ENCODE assay signal across 33 cellular contexts in the genomic region with DNA sequence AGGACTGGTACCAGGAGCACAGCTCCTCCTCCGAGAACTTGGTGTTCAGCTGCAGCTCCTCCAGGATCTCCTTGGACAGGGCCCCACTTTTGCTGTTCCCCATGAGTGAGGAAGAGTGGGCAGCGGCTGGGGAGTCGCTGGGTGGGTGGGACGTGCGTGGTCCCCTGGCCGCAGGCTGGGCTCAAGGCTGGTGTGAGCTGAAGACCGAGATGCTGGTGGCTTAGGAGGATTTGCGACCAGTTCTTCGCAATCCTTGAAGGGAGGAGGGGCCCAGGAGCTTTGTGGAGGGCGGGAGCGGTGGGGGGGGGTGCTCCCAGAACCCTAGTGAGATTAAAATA. TPM values are rescaled to one million over a fixed set of nuclear protein-coding genes. Genes with fewer than 3 reads are reported as not detected.
"Had no signal": no experiment of that assay in that cellular context is flagged by ENCODE, and none has a peak within 500 bp of the region (broad histone marks: within the 10 kb centered on the region; RNA-seq: fewer than 3 reads in every experiment).

RCVRN (minus strand) TSS at position 194 of the 338 bp plus-strand sequence; CDS start at position 103, 91 bp downstream.

- H3K36me3 ChIP-seq: heart right ventricle, left ventricle myocardium inferior, neutrophil, ovary, right atrium auricular region, right lobe of liver, tibial nerve, uterus had no signal

- H3K9me3 Mint-ChIP-seq: natural killer cell treated with Interleukin-12 subunit alpha and Interleukin-12 subunit beta and Interleukin-15 and Interleukin-18, amount 100 ng/mL, for 72 hours; stimulated activated memory B cell treated with anti-CD40 and anti-IgM and Interleukin-4, amounts not matched to agents 10 μg/mL and 1 μg/mL and 100 μg/mL, for 72 hours; stimulated activated naive CD8-positive, alpha-beta T cell treated with anti-CD3 and anti-CD28 coated beads, Interleukin-15, amount 100 ng/mL, for 72 hours; type B pancreatic cell had no signal

- H3K27ac ChIP-seq: heart right ventricle, hepatocyte, left ventricle myocardium inferior, neutrophil, ovary, right atrium auricular region, right lobe of liver, tibial nerve, uterus had no signal

- H3K4me2 ChIP-seq: hepatocyte, smooth muscle cell had no signal

- H3K4me1 ChIP-seq: right lobe of liver, uterus had no signal

- H3K36me3 Mint-ChIP-seq: naive thymus-derived CD4-positive, alpha-beta T cell; natural killer cell treated with Interleukin-12 subunit alpha and Interleukin-12 subunit beta and Interleukin-15 and Interleukin-18, amount 100 ng/mL, for 72 hours; stimulated activated memory B cell treated with anti-CD40 and anti-IgM and Interleukin-4, amounts not matched to agents 10 μg/mL and 1 μg/mL and 100 μg/mL, for 72 hours; type B pancreatic cell had no signal

- H3K4me3 ChIP-seq: heart right ventricle, hepatocyte, left ventricle myocardium inferior, lung, mucosa of descending colon, ovary, right atrium auricular region, right lobe of liver, smooth muscle cell, tibial nerve, uterus had no signal

- DNase-seq: heart right ventricle; left ventricle myocardium inferior; midbrain; mucosa of descending colon; naive thymus-derived CD4-positive, alpha-beta T cell; occipital lobe; ovary; right lobe of liver; stimulated activated CD4-positive, alpha-beta T cell treated with anti-CD3 and anti-CD28 coated beads, Interleukin-1b, Interleukin-23, amount 100 ng/mL, for 48 hours; stimulated activated CD4-positive, alpha-beta T cell treated with anti-CD3 and anti-CD28 coated beads, Interleukin-2, amount 100 ng/mL, for 48 hours; stimulated activated CD4-positive, alpha-beta T cell treated with anti-CD3 and anti-CD28 coated beads, Interleukin-4, amount 100 ng/mL, for 4 hours; stimulated activated CD8-positive, alpha-beta memory T cell treated with anti-CD3 and anti-CD28 coated beads, Interleukin-4, amount 100 ng/mL, for 48 hours; stimulated activated naive CD4-positive, alpha-beta T cell treated with Interleukin-2 at 50 U/mL for 16 hours; stimulated activated naive CD8-positive, alpha-beta T cell treated with anti-CD3 and anti-CD28 coated beads, Interleukin-15, amount 100 ng/mL, for 72 hours; substantia nigra; uterus had no signal

- H3K9me3 ChIP-seq: heart right ventricle, left ventricle myocardium inferior, mucosa of descending colon, neutrophil, ovary, right atrium auricular region, right lobe of liver, tibial nerve, uterus had no signal

- H3K27ac Mint-ChIP-seq: naive thymus-derived CD4-positive, alpha-beta T cell; natural killer cell treated with Interleukin-12 subunit alpha and Interleukin-12 subunit beta and Interleukin-15 and Interleukin-18, amount 100 ng/mL, for 72 hours; progenitor cell of endocrine pancreas; stimulated activated memory B cell treated with anti-CD40 and anti-IgM and Interleukin-4, amounts not matched to agents 10 μg/mL and 1 μg/mL and 100 μg/mL, for 72 hours; type B pancreatic cell had no signal

- ATAC-seq: heart right ventricle; mucosa of descending colon; naive thymus-derived CD4-positive, alpha-beta T cell; natural killer cell treated with Interleukin-12 subunit alpha and Interleukin-12 subunit beta and Interleukin-15 and Interleukin-18, amount 100 ng/mL, for 72 hours; right lobe of liver; stimulated activated memory B cell treated with anti-CD40 and anti-IgM and Interleukin-4, amounts not matched to agents 10 μg/mL and 1 μg/mL and 100 μg/mL, for 72 hours; stimulated activated naive CD8-positive, alpha-beta T cell treated with anti-CD3 and anti-CD28 coated beads, Interleukin-15, amount 100 ng/mL, for 72 hours had no signal

- H3K4me3 Mint-ChIP-seq: naive thymus-derived CD4-positive, alpha-beta T cell; natural killer cell treated with Interleukin-12 subunit alpha and Interleukin-12 subunit beta and Interleukin-15 and Interleukin-18, amount 100 ng/mL, for 72 hours; neural crest cell; stimulated activated memory B cell treated with anti-CD40 and anti-IgM and Interleukin-4, amounts not matched to agents 10 μg/mL and 1 μg/mL and 100 μg/mL, for 72 hours; stimulated activated naive CD8-positive, alpha-beta T cell treated with anti-CD3 and anti-CD28 coated beads, Interleukin-15, amount 100 ng/mL, for 72 hours; type B pancreatic cell had no signal

- H3K27me3 ChIP-seq: hepatocyte, neutrophil, ovary, right atrium auricular region, right lobe of liver, tibial nerve, uterus had no signal

- H3K79me2 ChIP-seq: hepatocyte had no signal

- H3K4me1 Mint-ChIP-seq: naive thymus-derived CD4-positive, alpha-beta T cell; stimulated activated memory B cell treated with anti-CD40 and anti-IgM and Interleukin-4, amounts not matched to agents 10 μg/mL and 1 μg/mL and 100 μg/mL, for 72 hours; stimulated activated naive CD8-positive, alpha-beta T cell treated with anti-CD3 and anti-CD28 coated beads, Interleukin-15, amount 100 ng/mL, for 72 hours had no signal

- H2AFZ ChIP-seq: hepatocyte had no signal

RNA-seq across cellular contexts. Expression of gene RCVRN, which starts in this region (rescaled TPM):
- total RNA-seq: myocyte; natural killer cell treated with Interleukin-12 subunit alpha and Interleukin-12 subunit beta and Interleukin-15 and Interleukin-18, amount 100 ng/mL, for 72 hours; progenitor cell of endocrine pancreas; pulmonary artery endothelial cell; renal cortical epithelial cell; right lobe of liver; skeletal muscle tissue; temporal lobe; tibial nerve; ureter had no signal
- polyA plus RNA-seq: naive thymus-derived CD4-positive, alpha-beta T cell had no signal
